Comparison of ENCODE assay signal across 23 cellular contexts in the genomic region with DNA sequence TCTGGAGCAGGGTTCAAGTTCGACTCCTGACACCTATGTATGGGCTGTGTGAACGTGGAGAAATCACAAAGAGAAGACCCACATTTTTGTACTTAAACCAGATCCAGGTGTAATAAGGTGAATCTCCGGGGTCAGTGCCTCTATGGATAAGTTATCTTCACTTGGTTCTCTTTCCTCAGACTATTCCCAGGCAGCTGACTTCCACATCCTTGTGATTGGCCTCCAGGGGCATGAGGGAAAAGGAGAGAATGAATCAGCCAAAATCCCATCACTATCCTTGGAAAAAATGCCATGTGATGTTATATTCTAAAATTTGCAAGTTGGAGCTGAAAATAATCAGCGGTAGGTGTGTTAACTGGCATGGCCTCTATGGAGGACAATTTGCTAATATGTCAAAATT.
"Had no signal": no experiment of that assay in that cellular context is flagged by ENCODE, and none has a peak within 500 bp of the region (broad histone marks: within the 10 kb centered on the region; RNA-seq: fewer than 3 reads in every experiment).

No MANE protein-coding gene starts in this region.

- H3K27ac Mint-ChIP-seq: activated naive CD8-positive, alpha-beta T cell; naive thymus-derived CD4-positive, alpha-beta T cell; stimulated activated effector memory CD8-positive, alpha-beta T cell treated with anti-CD3 and anti-CD28 coated beads, Interleukin-12 subunit alpha, Interleukin-12 subunit beta, amount 100 ng/mL, for 72 hours; T-cell; T-helper 2 cell treated with Interferon-gamma antibody and Interleukin-4, amounts not matched to agents 5 μg/mL and 100 μg/mL, for 36 hours had no signal

- H3K4me1 Mint-ChIP-seq: naive thymus-derived CD4-positive, alpha-beta T cell; stimulated activated effector memory CD8-positive, alpha-beta T cell treated with anti-CD3 and anti-CD28 coated beads, Interleukin-12 subunit alpha, Interleukin-12 subunit beta, amount 100 ng/mL, for 72 hours; T-cell had no signal

- H3K27me3 ChIP-seq: adrenal gland, ascending aorta, brain microvascular endothelial cell, pancreas, right lobe of liver, tibial nerve had no signal

- H3K9me3 Mint-ChIP-seq: naive thymus-derived CD4-positive, alpha-beta T cell; stimulated activated effector memory CD8-positive, alpha-beta T cell treated with anti-CD3 and anti-CD28 coated beads, Interleukin-12 subunit alpha, Interleukin-12 subunit beta, amount 100 ng/mL, for 72 hours; T-cell; T-helper 2 cell treated with Interferon-gamma antibody and Interleukin-4, amounts not matched to agents 5 μg/mL and 100 μg/mL, for 36 hours had no signal

- H3K4me3 ChIP-seq: adrenal gland, ascending aorta, pancreas, right lobe of liver, skin epidermis, stomach, suprapubic skin, tibial nerve had no signal

- H3K36me3 Mint-ChIP-seq: activated naive CD8-positive, alpha-beta T cell; naive thymus-derived CD4-positive, alpha-beta T cell; stimulated activated effector memory CD8-positive, alpha-beta T cell treated with anti-CD3 and anti-CD28 coated beads, Interleukin-12 subunit alpha, Interleukin-12 subunit beta, amount 100 ng/mL, for 72 hours; T-cell had no signal

- H3K4me3 Mint-ChIP-seq: activated naive CD8-positive, alpha-beta T cell; naive thymus-derived CD4-positive, alpha-beta T cell; stimulated activated effector memory CD8-positive, alpha-beta T cell treated with anti-CD3 and anti-CD28 coated beads, Interleukin-12 subunit alpha, Interleukin-12 subunit beta, amount 100 ng/mL, for 72 hours; T-cell; T-helper 2 cell treated with Interferon-gamma antibody and Interleukin-4, amounts not matched to agents 5 μg/mL and 100 μg/mL, for 36 hours had no signal

- H3K27ac ChIP-seq: adrenal gland, ascending aorta, brain microvascular endothelial cell, pancreas, right lobe of liver, skin epidermis, stomach, suprapubic skin, tibial nerve, VCaP had no signal

- ATAC-seq: esophagus mucosa; naive thymus-derived CD4-positive, alpha-beta T cell; pancreas; right lobe of liver; T-cell had no signal

- H3K9me3 ChIP-seq: adrenal gland, ascending aorta, pancreas, right lobe of liver, stomach, suprapubic skin, tibial nerve had no signal

- DNase-seq: activated CD4-positive, alpha-beta T cell treated with anti-CD3 and anti-CD28 coated beads, Interleukin-2, amount 50 U/mL, for 1 hour; activated CD4-positive, CD25-positive, alpha-beta regulatory T cell treated with anti-CD3 and anti-CD28 coated beads, Interleukin-2, amount 50 U/mL, for 72 hours; activated T-cell treated with anti-CD3 and anti-CD28 coated beads, Interleukin-2, amount 50 U/mL, for 1 hour; adrenal gland; brain microvascular endothelial cell; dermis blood vessel endothelial cell; effector CD8-positive, alpha-beta T cell; mesenchymal stem cell; naive thymus-derived CD4-positive, alpha-beta T cell; pancreas; right lobe of liver; stimulated activated CD4-positive, alpha-beta T cell treated with anti-CD3 and anti-CD28 coated beads, Interleukin-2, amount 100 ng/mL, for 24 hours; stomach; T-cell had no signal

- H3K36me3 ChIP-seq: adrenal gland, ascending aorta, brain microvascular endothelial cell, pancreas, right lobe of liver, stomach, suprapubic skin, tibial nerve had no signal

- H3K4me1 ChIP-seq: adrenal gland, ascending aorta, pancreas, right lobe of liver, stomach, suprapubic skin, tibial nerve had no signal
